38 cellular contexts compared by ENCODE assay signal in genomic region chr15:88765212-88765611, GRCh38. TPM values are rescaled to one million over a fixed set of nuclear protein-coding genes. Genes with fewer than 3 reads are reported as not detected.
"Had no signal": no experiment of that assay in that cellular context is flagged by ENCODE, and none has a peak within 500 bp of the region (broad histone marks: within the 10 kb centered on the region; RNA-seq: fewer than 3 reads in every experiment).

No MANE protein-coding gene starts in this region.

- H3K36me3 ChIP-seq: MG63 had no signal

- H3K27me3 ChIP-seq: MG63 had no signal

- H3K4me3 ChIP-seq: MG63 had no signal

- DNase-seq: Karpas-422, Kasumi-1, MG63, MM.1S, MV-4-11, NCI-H1048, NCI-H1092, NCI-H1092 treated with DMSO at 0.1 percent for 48 hours, NCI-H1105, NCI-H1105 treated with DMSO at 0.1 percent for 48 hours, NCI-H1417, NCI-H1436, NCI-H1436 treated with DMSO at 0.1 percent for 48 hours, NCI-H146, NCI-H1694, NCI-H1694 treated with DMSO at 0.1 percent for 48 hours, NCI-H187, NCI-H187 treated with DMSO at 0.1 percent for 48 hours, NCI-H1930, NCI-H2029, NCI-H2029 treated with DMSO at 0.1 percent for 48 hours, NCI-H2081, NCI-H2081 treated with DMSO at 0.1 percent for 48 hours, NCI-H2107, NCI-H2171, NCI-H2171 treated with DMSO at 0.1 percent for 48 hours, NCI-H2227 treated with DMSO at 0.1 percent for 48 hours, NCI-H226, NCI-H345, NCI-H446, NCI-H446 treated with DMSO at 0.1 percent for 48 hours, NCI-H510A, NCI-H510A treated with DMSO at 0.1 percent for 48 hours, NCI-H524, NCI-H524 treated with DMSO at 0.1 percent for 48 hours had no signal

RNA-seq across cellular contexts. Expression of gene ACAN, which starts 38.0 kb away (rescaled TPM):
- total RNA-seq: M059J, MCF 10A, NCI-H460 had no signal
